Comparison of ENCODE assay signal across 16 cellular contexts in genomic region chr1:68319907-68320306, GRCh38.
DNase-seq lines count a peak whose midpoint lies in the region; ATAC-seq, FAIRE-seq and TF ChIP-seq lines count a peak whose summit lies in the region.
"Had no signal": no experiment of that assay in that cellular context is flagged by ENCODE, and none has a peak within 500 bp of the region (broad histone marks: within the 10 kb centered on the region; RNA-seq: fewer than 3 reads in every experiment).

No MANE protein-coding gene starts in this region.

- peaks cover 19% of the 10 kb centered on the region for H3F3A ChIP-seq in neural progenitor cell (ENCODE audit: low read depth)

- WGBS in esophagus muscularis mucosa, result 51% methylated on average over 5 of the region's 5 CpGs

- intact Hi-C loops in esophagus muscularis mucosa (cut with DNase I), result loop anchor here (2.0 to 5.0 kb wide), 2 partner anchors 88 to 203 kb away; partner anchors contain the start of gene WLS

- no peaks in the 10 kb centered on the region for H4K20me1 ChIP-seq in neural progenitor cell (ENCODE audit: low read depth)

- no peak for TF ChIP-seq EP300 in esophagus muscularis mucosa (IDR thresholded peaks at IDR 0.05)

- no peak for TF ChIP-seq POLR2A in esophagus muscularis mucosa (IDR thresholded peaks at IDR 0.05; ENCODE audit: low read depth)

- H3K9me3 ChIP-seq in esophagus muscularis mucosa, result no peaks in the 10 kb centered on the region
- no peaks in the 10 kb centered on the region for H3K9me3 ChIP-seq in neural progenitor cell (ENCODE audit: low read depth)
- H3K9me3 ChIP-seq: Peyer's patch had no signal

- peak; percentile 99 for FAIRE-seq in G401.6 (lab: Jason Lieb, UNC)
- FAIRE-seq: GM19239 had no signal

- H3K27ac ChIP-seq in esophagus muscularis mucosa (replicated peaks in 1 of 4), result peak overlapping the region; percentile 72 to 78 (median 76)
- H3K27ac ChIP-seq in neural progenitor cell, result peak overlapping the region; percentile 80
- H3K27ac ChIP-seq: C4-2B, Peyer's patch had no signal

- TF ChIP-seq CTCF in esophagus muscularis mucosa (IDR thresholded peaks at IDR 0.05) (no peak), neural progenitor cell (IDR thresholded peaks at IDR 0.05) (no peak)

- H3K4me3 Mint-ChIP-seq in neural progenitor cell, result peak overlapping the region; percentile 28

- ATAC-seq in GM18873 (IDR thresholded peaks at IDR 0.05; ENCODE audit: low FRiP score, unreplicated experiment), result no peak
- ATAC-seq: Right ventricle myocardium inferior had no signal

- H2AFZ ChIP-seq in neural progenitor cell (replicated peaks), result no peak overlapping the region

- no peak overlapping the region for H3K9ac ChIP-seq in neural progenitor cell

- peak overlapping the region; percentile 70 for H3K27ac Mint-ChIP-seq in neural progenitor cell

- peaks cover 11% of the 10 kb centered on the region for H3K9me3 Mint-ChIP-seq in neural progenitor cell

- peaks cover 49% of the 10 kb centered on the region for H3K4me1 Mint-ChIP-seq in neural progenitor cell

- DNase-seq in NCI-H146 treated with DMSO at 0.1 percent for 48 hours (lab: John Stamatoyannopoulos, UW; ENCODE audit: unreplicated experiment) (peak; percentile 50), esophagus muscularis mucosa (ENCODE audit: extremely low spot score) (no peak), neural progenitor cell (ENCODE audit: low spot score) (peak; percentile 50), activated gamma-delta T cell treated with Interleukin-2 at 50 U/mL for 16 hours (no peak), NCI-H128 (lab: John Stamatoyannopoulos, UW; ENCODE audit: unreplicated experiment) (no peak)
- no peak for DNase-seq in activated naive CD4-positive, alpha-beta T cell (lab: John Stamatoyannopoulos, UW)
- DNase-seq: DMS 273 treated with DMSO at 0.1 percent for 48 hours, Karpas-422, NCI-H1105 treated with DMSO at 0.1 percent for 48 hours, NCI-H1930, Peyer's patch had no signal

- H3K36me3 Mint-ChIP-seq in neural progenitor cell, result no peaks in the 10 kb centered on the region

- no peak overlapping the region for H3K4me3 ChIP-seq in esophagus muscularis mucosa
- H3K4me3 ChIP-seq in neural progenitor cell, result peak overlapping the region; percentile 7
- H3K4me3 ChIP-seq: Peyer's patch had no signal

- peaks cover 4% of the 10 kb centered on the region for H3K27me3 Mint-ChIP-seq in neural progenitor cell (ENCODE audit: insufficient read depth, low read depth)

- H3K27me3 ChIP-seq in esophagus muscularis mucosa (no peaks in the 10 kb centered on the region), neural progenitor cell (no peaks in the 10 kb centered on the region)
- H3K27me3 ChIP-seq: Peyer's patch had no signal

- H3K4me1 ChIP-seq in esophagus muscularis mucosa, result peaks cover 0 to 57% (median 40%) of the 10 kb centered on the region in 4 donors
- peaks cover 26% of the 10 kb centered on the region for H3K4me1 ChIP-seq in neural progenitor cell

- H3K36me3 ChIP-seq in esophagus muscularis mucosa (no peaks in the 10 kb centered on the region), neural progenitor cell (no peaks in the 10 kb centered on the region)
- H3K36me3 ChIP-seq: Peyer's patch had no signal

- H3K79me2 ChIP-seq in neural progenitor cell (ENCODE audit: low read depth), result no peaks in the 10 kb centered on the region

- H3K4me2 ChIP-seq in neural progenitor cell, result peak overlapping the region; percentile 67

Comparison
In these comparisons a context has a peak if more than half of its experiments do, and no peak if none do; other contexts are left out.
1. DNase-seq: peak in NCI-H146 treated with DMSO at 0.1 percent for 48 hours (single experiment) and neural progenitor cell (single experiment); none in esophagus muscularis mucosa (single experiment), activated gamma-delta T cell treated with Interleukin-2 at 50 U/mL for 16 hours (single experiment), NCI-H128 (single experiment) and activated naive CD4-positive, alpha-beta T cell (0 of 4).